Comparison of ENCODE assay signal across 27 cellular contexts in the genomic region with DNA sequence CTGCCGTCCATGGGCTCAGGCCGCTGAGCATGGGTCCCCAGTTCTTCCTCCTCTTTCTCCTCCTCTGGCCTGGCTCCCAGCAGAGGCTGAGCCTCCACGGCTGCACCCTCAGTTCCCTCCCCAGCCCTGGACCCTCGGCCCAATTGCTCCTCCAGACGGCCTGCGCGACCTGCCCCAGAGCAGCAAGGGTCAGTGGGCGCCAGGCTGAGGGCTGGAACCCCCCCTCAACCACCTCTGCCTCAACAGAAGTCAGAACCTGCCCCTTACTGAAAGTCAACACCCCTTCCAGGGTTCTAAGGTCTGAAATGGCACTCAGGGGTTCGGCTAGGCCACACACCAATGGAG.
"Had no signal": no experiment of that assay in that cellular context is flagged by ENCODE, and none has a peak within 500 bp of the region (broad histone marks: within the 10 kb centered on the region; RNA-seq: fewer than 3 reads in every experiment).

No MANE protein-coding gene starts in this region.

- H3K36me3 Mint-ChIP-seq: memory B cell, natural killer cell, type B pancreatic cell had no signal

- H3K9me3 Mint-ChIP-seq: endodermal cell; memory B cell; natural killer cell; neural crest cell; stimulated activated naive CD8-positive, alpha-beta T cell treated with anti-CD3 and anti-CD28 coated beads, Interleukin-15, amount 100 ng/mL, for 72 hours; type B pancreatic cell had no signal

- H3K9me3 ChIP-seq: gastrocnemius medialis, prostate gland, right atrium auricular region, suprapubic skin, uterus had no signal

- H3K4me3 Mint-ChIP-seq: memory B cell; natural killer cell; neural crest cell; stimulated activated naive CD8-positive, alpha-beta T cell treated with anti-CD3 and anti-CD28 coated beads, Interleukin-15, amount 100 ng/mL, for 72 hours; type B pancreatic cell had no signal

- H3K4me3 ChIP-seq: gastrocnemius medialis, lung, prostate gland, right atrium auricular region, smooth muscle cell, uterus had no signal

- H3K27ac Mint-ChIP-seq: endodermal cell; memory B cell; natural killer cell; stimulated activated naive CD8-positive, alpha-beta T cell treated with anti-CD3 and anti-CD28 coated beads, Interleukin-15, amount 100 ng/mL, for 72 hours; type B pancreatic cell had no signal

- H3K4me2 ChIP-seq: smooth muscle cell had no signal

- H3K27ac ChIP-seq: epithelial cell of prostate, gastrocnemius medialis, prostate gland, right atrium auricular region, suprapubic skin, uterus had no signal

- FAIRE-seq: colon, keratinocyte had no signal

- H3K36me3 ChIP-seq: gastrocnemius medialis, prostate gland, right atrium auricular region, suprapubic skin, uterus had no signal

- DNase-seq: effector CD8-positive, alpha-beta T cell; endodermal cell; foreskin fibroblast; gastrocnemius medialis; head of caudate nucleus; left ventricle myocardium superior; natural killer cell; nucleus accumbens; stimulated activated CD4-positive, alpha-beta T cell treated with anti-CD3 and anti-CD28 coated beads, Interleukin-12 subunit alpha, Interleukin-12 subunit beta, amount 100 ng/mL, for 4 hours; stimulated activated CD4-positive, alpha-beta T cell treated with anti-CD3 and anti-CD28 coated beads, Interleukin-1b, Interleukin-23, amount 100 ng/mL, for 48 hours; stimulated activated CD4-positive, alpha-beta T cell treated with anti-CD3 and anti-CD28 coated beads, Interleukin-4, amount 100 ng/mL, for 1 hour; stimulated activated CD8-positive, alpha-beta memory T cell treated with anti-CD3 and anti-CD28 coated beads, Interleukin-4, amount 100 ng/mL, for 48 hours; stimulated activated naive CD8-positive, alpha-beta T cell treated with anti-CD3 and anti-CD28 coated beads, Interleukin-15, amount 100 ng/mL, for 72 hours; uterus had no signal

- H3K4me1 ChIP-seq: prostate gland had no signal

- H3K27me3 ChIP-seq: right atrium auricular region had no signal

- ATAC-seq: esophagus mucosa; gastrocnemius medialis; left ventricle myocardium superior; natural killer cell; sciatic nerve; stimulated activated naive CD8-positive, alpha-beta T cell treated with anti-CD3 and anti-CD28 coated beads, Interleukin-15, amount 100 ng/mL, for 72 hours had no signal
